In genomic region chr22:24555496-24556253, GRCh38 we compare ENCODE assay signal across 8 cellular contexts. TPM values are rescaled to one million over a fixed set of nuclear protein-coding genes. Genes with fewer than 3 reads are reported as not detected.
A peak's percentile ranks its signal among the peaks of the same experiment; 100 is the strongest.
DNase-seq lines count a peak whose midpoint lies in the region; ATAC-seq and TF ChIP-seq lines count a peak whose summit lies in the region.

Gene SNRPD3 (plus strand): TSS chr22:24555999. CDS start chr22:24557675, 1,676 bp downstream.

- peak within 1 kb of the TSS; percentile 89 for H3K4me3 ChIP-seq in MG63
- peak within 1 kb of the TSS; percentile 100 for H3K4me3 ChIP-seq in fibroblast of villous mesenchyme (ENCODE audit: low read depth, low read length)
- peak within 1 kb of the TSS; percentile 76 for H3K4me3 ChIP-seq in neural cell (ENCODE audit: low read length)

- H3K9ac ChIP-seq in H9 (ENCODE audit: extremely low read depth, insufficient read length, low read length): peak within 1 kb of the TSS; percentile 94
- H3K9ac ChIP-seq in neural cell (ENCODE audit: low read length): peak within 1 kb of the TSS; percentile 87

- peak; percentile 29 for TF ChIP-seq RAD21 in neural cell (conservative IDR thresholded peaks at IDR 0.05)

- peak within 1 kb of the TSS; percentile 53 for H3K27ac ChIP-seq in H9 (ENCODE audit: insufficient read length, low read depth, low read length)
- H3K27ac ChIP-seq in neural cell (ENCODE audit: low read length): peak within 1 kb of the TSS; percentile 89

- peaks cover 39% of the 10 kb centered on the region for H3K36me3 ChIP-seq in MG63
- H3K36me3 ChIP-seq in neural cell (ENCODE audit: insufficient read depth, low read length): peaks cover 6% of the 10 kb centered on the region

- H3K79me2 ChIP-seq in H9 (ENCODE audit: insufficient read depth, low read length) (peaks cover 47% of the 10 kb centered on the region; the same call in 1 of the 2 replicates), neural cell (replicated peaks; ENCODE audit: insufficient read depth, low read length) (peaks cover 56% of the 10 kb centered on the region)

- H2BK15ac ChIP-seq in H9 (ENCODE audit: low read depth, low read length): no peak within 1 kb of the TSS

- peak; percentile 78 for ATAC-seq in stimulated activated naive CD8-positive, alpha-beta T cell treated with anti-CD3 and anti-CD28 coated beads, Interleukin-15, amount 100 ng/mL, for 72 hours

- no peak for TF ChIP-seq CTCF in H9 (conservative IDR thresholded peaks at IDR 0.05)
- TF ChIP-seq CTCF in fibroblast of villous mesenchyme (IDR thresholded peaks at IDR 0.05; ENCODE audit: insufficient read depth, low read depth, low read length): peak; percentile 16
- TF ChIP-seq CTCF in neural cell (IDR thresholded peaks at IDR 0.05; ENCODE audit: poor library complexity, severe bottlenecking): peak; percentile 43

- H3K79me1 ChIP-seq in H9 (ENCODE audit: insufficient read depth, low read depth, low read length, poor library complexity, severe bottlenecking): peaks cover 9% of the 10 kb centered on the region

- H4K91ac ChIP-seq in H9 (ENCODE audit: insufficient read length, low read depth, low read length): no peak within 1 kb of the TSS

- H3K4me1 Mint-ChIP-seq in H9: peaks cover 27 to 33% of the 10 kb centered on the region in 2 experiments
- peaks cover 55% of the 10 kb centered on the region for H3K4me1 Mint-ChIP-seq in stimulated activated naive CD8-positive, alpha-beta T cell treated with anti-CD3 and anti-CD28 coated beads, Interleukin-15, amount 100 ng/mL, for 72 hours

- peak within 1 kb of the TSS; percentile 96 for H3K14ac ChIP-seq in H9 (ENCODE audit: insufficient read depth, low read length)

- no peak within 1 kb of the TSS for H2BK5ac ChIP-seq in H9 (ENCODE audit: insufficient read length, low read length)

- H3K23me2 ChIP-seq in H9 (ENCODE audit: insufficient read length, low read depth, low read length, poor library complexity, severe bottlenecking): peaks cover 16% of the 10 kb centered on the region

- H3K27ac Mint-ChIP-seq in H9: peak within 1 kb of the TSS; percentile 99 to 100 (median 100)
- peak within 1 kb of the TSS; percentile 99 for H3K27ac Mint-ChIP-seq in stimulated activated naive CD8-positive, alpha-beta T cell treated with anti-CD3 and anti-CD28 coated beads, Interleukin-15, amount 100 ng/mL, for 72 hours

- H3K4me2 ChIP-seq in H9 (ENCODE audit: insufficient read depth, insufficient read length, low read length) (peak within 1 kb of the TSS; percentile 90), neural cell (ENCODE audit: low read length) (peak within 1 kb of the TSS; percentile 90)

- H3K9me3 Mint-ChIP-seq in H9: peaks cover 2% of the 10 kb centered on the region in 2 experiments; a peak in 3 of 5 replicates
- no peaks in the 10 kb centered on the region for H3K9me3 Mint-ChIP-seq in stimulated activated naive CD8-positive, alpha-beta T cell treated with anti-CD3 and anti-CD28 coated beads, Interleukin-15, amount 100 ng/mL, for 72 hours

- H3K23ac ChIP-seq in H9 (ENCODE audit: insufficient read length, low read depth, low read length): no peak within 1 kb of the TSS

- peak; percentile 93 for DNase-seq in G401 (ENCODE audit: low spot score)
- peak; percentile 91 for DNase-seq in H9
- DNase-seq in MG63: peak; percentile 94
- DNase-seq in SIG-M5 treated with dmso at 0.1 percent for 504 hours (lab: John Stamatoyannopoulos, UW; ENCODE audit: unreplicated experiment): peak; percentile 89
- peak; percentile 87 for DNase-seq in activated gamma-delta T cell treated with Interleukin-2 at 50 U/mL for 16 hours
- DNase-seq in fibroblast of villous mesenchyme (ENCODE audit: low read depth): peak; percentile 92
- peak; percentile 85 to 91 for DNase-seq in stimulated activated naive CD8-positive, alpha-beta T cell treated with anti-CD3 and anti-CD28 coated beads, Interleukin-15, amount 100 ng/mL, for 72 hours

- TF ChIP-seq EP300 in neural cell (conservative IDR thresholded peaks at IDR 0.05; ENCODE audit: poor library complexity, severe bottlenecking): peak; percentile 49

- H4K5ac ChIP-seq in H9 (ENCODE audit: insufficient read length, low read depth, low read length): no peak within 1 kb of the TSS

- H2AFZ ChIP-seq in H9 (ENCODE audit: low read length) (no peak within 1 kb of the TSS), neural cell (ENCODE audit: low read depth, low read length) (peak within 1 kb of the TSS; percentile 73)

- peaks cover 29 to 35% (median 34%) of the 10 kb centered on the region in 3 experiments for H3K36me3 Mint-ChIP-seq in H9 (ENCODE audit: insufficient read depth in 1 of 3, low read depth in 3 of 3)

- no peaks in the 10 kb centered on the region for H3K27me3 Mint-ChIP-seq in H9 (ENCODE audit: low read depth)
- no peaks in the 10 kb centered on the region for H3K27me3 Mint-ChIP-seq in stimulated activated naive CD8-positive, alpha-beta T cell treated with anti-CD3 and anti-CD28 coated beads, Interleukin-15, amount 100 ng/mL, for 72 hours

- H4K20me1 ChIP-seq in H9 (ENCODE audit: control insufficient read depth, insufficient read depth, insufficient read length) (peaks cover 2% of the 10 kb centered on the region), neural cell (ENCODE audit: insufficient read depth) (no peaks in the 10 kb centered on the region)

- H2AK5ac ChIP-seq in H9 (ENCODE audit: insufficient read length, low read length): no peak within 1 kb of the TSS

- no peaks in the 10 kb centered on the region for H3F3A ChIP-seq in neural cell (ENCODE audit: insufficient read depth, low read length, poor library complexity, severe bottlenecking)

- H2BK12ac ChIP-seq in H9 (ENCODE audit: insufficient read length, low read depth, low read length): no peak within 1 kb of the TSS

- H3K9me3 ChIP-seq in H9 (ENCODE audit: control insufficient read depth, low read depth, low read length) (no peaks in the 10 kb centered on the region), MG63 (no peaks in the 10 kb centered on the region), neural cell (ENCODE audit: low read length) (no peaks in the 10 kb centered on the region)

- H3K56ac ChIP-seq in H9 (ENCODE audit: insufficient read length, low read depth, low read length): no peak within 1 kb of the TSS

- H2BK120ac ChIP-seq in H9 (ENCODE audit: low read depth, low read length, poor library complexity, severe bottlenecking): no peak within 1 kb of the TSS

- peaks cover 3% of the 10 kb centered on the region for H3K4me1 ChIP-seq in H9 (ENCODE audit: insufficient read depth, low read length)

- peak within 1 kb of the TSS; percentile 99 for H3K4me3 Mint-ChIP-seq in H9
- H3K4me3 Mint-ChIP-seq in stimulated activated naive CD8-positive, alpha-beta T cell treated with anti-CD3 and anti-CD28 coated beads, Interleukin-15, amount 100 ng/mL, for 72 hours: peak within 1 kb of the TSS; percentile 97 to 100

- no peak within 1 kb of the TSS; the same call in 1 of the 2 replicates for H3K4ac ChIP-seq in H9 (ENCODE audit: low read depth, low read length)

- in situ Hi-C loops in G401 (cut with HindIII; ENCODE audit: low sequenced_read_pairs): no loop called here

- H3K9me2 ChIP-seq in neural cell (ENCODE audit: insufficient read depth, low read length): no peaks in the 10 kb centered on the region

- no CpG with 5 or more reads among the region's 46 CpGs for WGBS in H9 (ENCODE audit: extremely low coverage, insufficient read length, low lambda C conversion rate)

- H3K18ac ChIP-seq in H9 (ENCODE audit: insufficient read length, low read depth, low read length): peak within 1 kb of the TSS; percentile 92

- H3T11ph ChIP-seq in H9 (ENCODE audit: low read length): no peak within 1 kb of the TSS

- no peaks in the 10 kb centered on the region for H3K27me3 ChIP-seq in H9 (ENCODE audit: insufficient read depth, low read length)
- no peaks in the 10 kb centered on the region for H3K27me3 ChIP-seq in MG63
- H3K27me3 ChIP-seq in neural cell (ENCODE audit: insufficient read depth, low read depth, low read length): no peaks in the 10 kb centered on the region

- H4K8ac ChIP-seq in H9 (replicated peaks; ENCODE audit: insufficient read length, low read depth, low read length): no peak within 1 kb of the TSS

- no peak within 1 kb of the TSS for H2BK20ac ChIP-seq in H9 (ENCODE audit: low read depth, low read length, poor library complexity, severe bottlenecking)

TF ChIP-seq in neural cell, 6 proteins besides CTCF, POLR2A, EP300 and RAD21:
- TF ChIP-seq POLR2AphosphoS5 (IDR thresholded peaks at IDR 0.05): peak; percentile 79
- peak; percentile 97 for TF ChIP-seq TAF1 (IDR thresholded peaks at IDR 0.05; ENCODE audit: low read depth)
- TF ChIP-seq REST (IDR thresholded peaks at IDR 0.05; ENCODE audit: borderline replicate concordance): peak; percentile 78
- peak; percentile 85 for TF ChIP-seq MXI1 (conservative IDR thresholded peaks at IDR 0.05; ENCODE audit: poor library complexity, severe bottlenecking)
- no peak for TF ChIP-seq EZH2 (IDR thresholded peaks at IDR 0.05; ENCODE audit: borderline replicate concordance, insufficient read depth, low read length, poor library complexity, severe bottlenecking)
- peak; percentile 50 for TF ChIP-seq SMC3 (conservative IDR thresholded peaks at IDR 0.05; ENCODE audit: poor library complexity)

RNA-seq across cellular contexts. Expression of gene SNRPD3, which starts in this region (rescaled TPM):
- total RNA-seq in G401 (2014; rRNA removed; shearing (Covaris generic)): 178 and 183 TPM in 2 replicates
- total RNA-seq in H9 (2021) (205 and 212 TPM in 2 replicates), fibroblast of villous mesenchyme (59.3 and 84.2 TPM in 2 replicates)
- total RNA-seq in MG63 (2014; rRNA removed; shearing (Covaris generic); ENCODE audit: low replicate concordance): 75.1 and 110 TPM in 2 replicates
- 185 and 195 TPM in 2 replicates for polyA plus RNA-seq in neural cell
- polyA minus RNA-seq in neural cell: 161 and 186 TPM in 2 replicates

Comparison
In these comparisons a context has a peak if more than half of its experiments do, and no peak if none do; other contexts are left out.
1. Peak in every context shown above with its lines: DNase-seq, ATAC-seq, H3K4me3 ChIP-seq and H3K27ac ChIP-seq.